1 cellular context compared by ENCODE assay signal in the genomic region with DNA sequence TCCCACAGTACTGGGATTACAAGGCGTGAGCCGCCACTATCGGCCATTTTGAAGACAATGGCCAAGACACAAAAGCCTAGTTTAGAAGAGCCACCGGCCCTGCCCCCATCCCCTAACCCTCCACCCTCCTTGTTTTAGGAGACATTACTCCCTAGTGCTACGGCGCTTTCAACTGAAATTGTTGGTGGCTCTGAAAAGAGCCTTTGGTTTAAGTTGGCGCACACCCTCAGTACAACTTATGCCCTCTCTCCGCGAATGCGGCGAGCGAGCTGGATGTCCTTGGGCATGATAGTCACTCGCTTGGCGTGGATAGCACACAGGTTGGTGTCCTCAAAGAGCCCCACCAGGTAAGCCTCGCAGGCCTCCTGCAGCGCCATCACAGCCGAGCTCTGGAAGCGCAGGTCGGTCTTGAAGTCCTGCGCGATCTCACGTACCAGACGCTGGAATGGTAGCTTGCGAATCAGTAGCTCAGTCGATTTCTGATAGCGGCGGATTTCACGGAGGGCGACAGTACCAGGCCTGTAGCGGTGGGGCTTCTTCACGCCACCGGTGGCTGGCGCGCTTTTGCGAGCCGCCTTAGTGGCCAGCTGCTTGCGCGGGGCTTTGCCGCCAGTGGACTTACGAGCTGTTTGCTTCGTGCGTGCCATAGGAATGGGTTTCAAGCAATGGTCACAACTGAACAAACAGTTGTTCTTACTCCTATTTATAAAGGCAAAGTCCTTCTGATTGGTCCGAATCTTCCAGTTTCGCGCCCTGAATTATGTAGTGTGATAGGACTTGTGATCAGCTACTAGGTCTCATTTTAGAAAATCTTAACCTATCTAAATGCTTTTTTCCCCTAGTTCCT.
TF ChIP-seq lines count a peak whose summit lies in the region.

No MANE protein-coding gene starts in this region.

TF ChIP-seq in HepG2, 621 proteins besides CTCF, POLR2A, EP300 and RAD21 (continued from another document):
- no peak for TF ChIP-seq ZNF572 (CRISPR knock-in tag; IDR thresholded peaks at IDR 0.05)
